11 cellular contexts compared by ENCODE assay signal in the genomic region with DNA sequence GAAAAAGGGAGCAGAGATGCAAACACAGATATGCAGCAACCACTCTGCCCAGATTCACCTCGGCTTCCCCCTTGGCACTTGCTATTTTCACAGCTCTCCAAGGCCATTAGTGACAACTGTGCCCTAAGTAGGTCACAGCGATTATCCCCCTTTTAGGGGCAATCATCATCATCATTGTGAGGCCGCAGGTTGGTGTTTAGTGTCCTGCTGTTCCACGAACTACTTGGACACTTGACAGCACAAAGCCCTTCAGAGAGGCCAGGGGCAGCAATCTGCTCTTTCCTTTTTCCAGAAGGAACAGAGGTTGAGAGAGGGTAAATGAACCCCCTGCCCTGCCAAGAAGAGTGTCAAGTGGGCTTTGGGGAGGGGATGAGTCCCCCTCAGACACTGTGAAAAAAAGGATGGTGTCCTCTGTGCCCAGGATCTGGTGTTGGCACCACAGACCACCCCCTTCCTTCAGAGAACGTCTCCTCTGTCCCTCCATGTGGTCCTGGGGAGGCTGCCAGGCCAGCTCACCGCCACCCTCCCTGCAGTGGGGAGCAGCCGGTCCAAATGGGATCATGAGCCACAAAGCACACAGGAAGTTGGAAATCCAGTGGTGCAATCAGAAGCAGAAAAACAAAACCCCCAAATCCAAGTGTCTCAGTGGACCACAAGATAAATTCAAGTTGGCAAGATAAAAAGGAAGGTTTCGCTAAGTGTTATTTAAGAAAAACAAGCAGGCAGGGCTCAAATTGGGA.
DNase-seq lines count a peak whose midpoint lies in the region; TF ChIP-seq lines count a peak whose summit lies in the region.
"Had no signal": no experiment of that assay in that cellular context is flagged by ENCODE, and none has a peak within 500 bp of the region (broad histone marks: within the 10 kb centered on the region; RNA-seq: fewer than 3 reads in every experiment).

No MANE protein-coding gene starts in this region.

- H3K27ac ChIP-seq in right atrium auricular region (peak overlapping the region; percentile 26 to 46), thyroid gland (peak overlapping the region in 2 of 3 donors; percentile 16 to 49), transverse colon (no peak overlapping the region)
- H3K27ac ChIP-seq: 22Rv1 had no signal

- no peaks in the 10 kb centered on the region for H3K27me3 ChIP-seq in right atrium auricular region
- H3K27me3 ChIP-seq in thyroid gland = no peaks in the 10 kb centered on the region
- no peaks in the 10 kb centered on the region for H3K27me3 ChIP-seq in transverse colon

- H3K4me1 ChIP-seq in right atrium auricular region (peaks cover 0 to 13% of the 10 kb centered on the region in 2 donors), thyroid gland (peaks cover 0 to 24% of the 10 kb centered on the region in 2 donors), transverse colon (peaks cover 0 to 13% (median 0%) of the 10 kb centered on the region in 4 donors)

- intact Hi-C loops in thyroid gland (cut with DNase I) (no loop called here), transverse colon (cut with DNase I; ENCODE audit: low total_unique reads) (no loop called here)

- in situ Hi-C loops in transverse colon (cut with MboI; ENCODE audit: low pct_ligation_motif_present in 1 of 4, low pct_unique_long_range_greater_than_20kb in 1 of 4, low sequenced_read_pairs in 3 of 4) = no loop called here

- H3K9me3 ChIP-seq in right atrium auricular region (no peaks in the 10 kb centered on the region), thyroid gland (no peaks in the 10 kb centered on the region), transverse colon (no peaks in the 10 kb centered on the region)

- H3K4me3 ChIP-seq in right atrium auricular region = no peak overlapping the region
- no peak overlapping the region for H3K4me3 ChIP-seq in thyroid gland (replicated peaks in 1 of 3)
- no peak overlapping the region for H3K4me3 ChIP-seq in transverse colon

- DNase-seq in NCI-H1417 (lab: John Stamatoyannopoulos, UW) (peak in 2 of 3 experiments; percentile 63 to 88), NCI-H1417 treated with DMSO at 0.1 percent for 48 hours (lab: John Stamatoyannopoulos, UW) (no peak), amniotic epithelial cell (ENCODE audit: low read depth) (peak; percentile 82), right atrium auricular region (ENCODE audit: low spot score) (peak; percentile 80), thyroid gland (peak; percentile 39 to 41), NCI-H446 treated with DMSO at 0.1 percent for 48 hours (lab: John Stamatoyannopoulos, UW) (no peak), transverse colon (no peak), NOMO-1 treated with dmso at 0.1 percent for 144 hours (lab: John Stamatoyannopoulos, UW; ENCODE audit: unreplicated experiment) (no peak)
- DNase-seq: activated CD4-positive, alpha-beta T cell treated with anti-CD3 and anti-CD28 coated beads, Interleukin-2, amount 10 ng/mL, durations not matched to agents 24 days and 14 days; T-helper 1 cell had no signal

- H3K36me3 ChIP-seq in right atrium auricular region (no peaks in the 10 kb centered on the region), thyroid gland (no peaks in the 10 kb centered on the region), transverse colon (no peaks in the 10 kb centered on the region)

- TF ChIP-seq CTCF in right atrium auricular region (IDR thresholded peaks at IDR 0.05) (no peak), thyroid gland (IDR thresholded peaks at IDR 0.05) (no peak), transverse colon (IDR thresholded peaks at IDR 0.05) (no peak)

- TF ChIP-seq POLR2A in thyroid gland (IDR thresholded peaks at IDR 0.05) = no peak
- no peak for TF ChIP-seq POLR2A in transverse colon (IDR thresholded peaks at IDR 0.05)

- TF ChIP-seq EP300 in transverse colon (IDR thresholded peaks at IDR 0.05; ENCODE audit: low read depth) = no peak

- 50 to 70% methylated on average over 8 of the region's 8 CpGs for WGBS in thyroid gland, 2 donors
- WGBS in transverse colon (ENCODE audit: low coverage in 1 of 2), 2 donors = 72 to 73% methylated on average over 3 to 8 of the region's 8 CpGs

Comparison
In these comparisons a context has a peak if more than half of its experiments do, and no peak if none do; other contexts are left out.
1. DNase-seq: peak in NCI-H1417 (2 of 3), amniotic epithelial cell (single experiment), right atrium auricular region (single experiment) and thyroid gland (2 of 2); none in NCI-H1417 treated with DMSO at 0.1 percent for 48 hours (single experiment), NCI-H446 treated with DMSO at 0.1 percent for 48 hours (single experiment), transverse colon (single experiment) and NOMO-1 treated with dmso at 0.1 percent for 144 hours (single experiment).
2. H3K27ac ChIP-seq: peak in right atrium auricular region (2 of 2) and thyroid gland (2 of 3); none in transverse colon (0 of 4).